In the genomic region with DNA sequence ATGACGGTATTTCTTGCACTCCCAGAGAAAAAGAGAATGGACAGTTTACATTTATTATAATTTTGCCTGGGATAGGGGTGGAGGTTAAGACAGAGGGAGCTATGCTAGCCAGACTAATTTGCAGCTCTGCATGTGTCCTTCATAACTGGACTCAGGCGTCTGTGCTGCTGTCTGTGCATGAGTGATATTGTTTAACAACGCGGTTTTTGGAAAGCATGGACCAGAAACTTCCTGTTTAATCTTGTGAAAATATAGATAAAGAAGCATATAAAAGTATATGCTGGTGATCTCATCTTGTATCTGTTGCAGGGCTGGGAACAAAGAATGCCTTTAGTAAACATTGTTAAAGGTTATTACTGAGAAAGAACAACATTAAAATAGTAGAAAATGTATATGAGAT, we compare ENCODE assay signal across 19 cellular contexts.
"Had no signal": no experiment of that assay in that cellular context is flagged by ENCODE, and none has a peak within 500 bp of the region (broad histone marks: within the 10 kb centered on the region; RNA-seq: fewer than 3 reads in every experiment).

No MANE protein-coding gene starts in this region.

- H3K9me3 ChIP-seq: colonic mucosa, left lung, right atrium auricular region, stomach had no signal

- H3K36me3 Mint-ChIP-seq: activated naive CD4-positive, alpha-beta T cell treated with anti-CD3 and anti-CD28 coated beads, Interleukin-2, amount 10 ng/mL, durations not matched to agents 7 days and 5 days; neural progenitor cell; type B pancreatic cell had no signal

- H3K9me3 Mint-ChIP-seq: activated naive CD4-positive, alpha-beta T cell treated with anti-CD3 and anti-CD28 coated beads, Interleukin-2, amount 10 ng/mL, durations not matched to agents 7 days and 5 days; activated naive CD8-positive, alpha-beta T cell treated with anti-CD3 and anti-CD28 coated beads, Interleukin-2, amount 50 U/mL, for 24 hours; central memory CD8-positive, alpha-beta T cell; neural progenitor cell; type B pancreatic cell had no signal

- H3K27ac ChIP-seq: colonic mucosa, left lung, neural progenitor cell, right atrium auricular region, stomach had no signal

- H3K9ac ChIP-seq: neural progenitor cell had no signal

- H3K4me2 ChIP-seq: neural progenitor cell had no signal

- H3K4me3 ChIP-seq: colonic mucosa, left lung, neural progenitor cell, right atrium auricular region, stomach had no signal

- H3K36me3 ChIP-seq: colonic mucosa, left lung, neural progenitor cell, right atrium auricular region, stomach had no signal

- H3K4me1 Mint-ChIP-seq: activated naive CD4-positive, alpha-beta T cell treated with anti-CD3 and anti-CD28 coated beads, Interleukin-2, amount 10 ng/mL, durations not matched to agents 7 days and 5 days; activated naive CD8-positive, alpha-beta T cell treated with anti-CD3 and anti-CD28 coated beads, Interleukin-2, amount 50 U/mL, for 24 hours; neural progenitor cell had no signal

- H3K27me3 ChIP-seq: colonic mucosa, left lung, right atrium auricular region, stomach had no signal

- H3K27ac Mint-ChIP-seq: activated naive CD4-positive, alpha-beta T cell treated with anti-CD3 and anti-CD28 coated beads, Interleukin-2, amount 10 ng/mL, durations not matched to agents 7 days and 5 days; activated naive CD8-positive, alpha-beta T cell treated with anti-CD3 and anti-CD28 coated beads, Interleukin-2, amount 50 U/mL, for 24 hours; neural progenitor cell; progenitor cell of endocrine pancreas; type B pancreatic cell had no signal

- DNase-seq: activated CD4-positive, alpha-beta T cell treated with anti-CD3 and anti-CD28 coated beads, Interleukin-2, amount 50 U/mL, for 1 hour; activated CD4-positive, CD25-positive, alpha-beta regulatory T cell treated with anti-CD3 and anti-CD28 coated beads, Interleukin-2, amount 50 U/mL, for 72 hours; activated CD8-positive, alpha-beta memory T cell treated with anti-CD3 and anti-CD28 coated beads for 24 hours; activated CD8-positive, alpha-beta memory T cell treated with anti-CD3 and anti-CD28 coated beads, Interleukin-2, amount 50 U/mL, for 48 hours; activated effector memory CD4-positive, alpha-beta T cell treated with Interleukin-2 at 50 U/mL for 16 hours; activated naive CD4-positive, alpha-beta T cell treated with anti-CD3 and anti-CD28 coated beads, Interleukin-2, amount 10 ng/mL, durations not matched to agents 7 days and 5 days; activated naive CD8-positive, alpha-beta T cell treated with anti-CD3 and anti-CD28 coated beads, Interleukin-2, amount 50 U/mL, for 24 hours; activated T-cell treated with anti-CD3 and anti-CD28 coated beads, Interleukin-2, amount 50 U/mL, for 48 hours; aorta; colonic mucosa; erythroblast; left lung; mammary epithelial cell; stomach had no signal

- H3K4me1 ChIP-seq: colonic mucosa, left lung, neural progenitor cell, right atrium auricular region, stomach had no signal

- H2AFZ ChIP-seq: neural progenitor cell had no signal

- H3K4me3 Mint-ChIP-seq: activated naive CD4-positive, alpha-beta T cell treated with anti-CD3 and anti-CD28 coated beads, Interleukin-2, amount 10 ng/mL, durations not matched to agents 7 days and 5 days; activated naive CD8-positive, alpha-beta T cell treated with anti-CD3 and anti-CD28 coated beads, Interleukin-2, amount 50 U/mL, for 24 hours; central memory CD8-positive, alpha-beta T cell; neural progenitor cell; type B pancreatic cell had no signal
